ENCODE assay signal across 39 cellular contexts in the genomic region with DNA sequence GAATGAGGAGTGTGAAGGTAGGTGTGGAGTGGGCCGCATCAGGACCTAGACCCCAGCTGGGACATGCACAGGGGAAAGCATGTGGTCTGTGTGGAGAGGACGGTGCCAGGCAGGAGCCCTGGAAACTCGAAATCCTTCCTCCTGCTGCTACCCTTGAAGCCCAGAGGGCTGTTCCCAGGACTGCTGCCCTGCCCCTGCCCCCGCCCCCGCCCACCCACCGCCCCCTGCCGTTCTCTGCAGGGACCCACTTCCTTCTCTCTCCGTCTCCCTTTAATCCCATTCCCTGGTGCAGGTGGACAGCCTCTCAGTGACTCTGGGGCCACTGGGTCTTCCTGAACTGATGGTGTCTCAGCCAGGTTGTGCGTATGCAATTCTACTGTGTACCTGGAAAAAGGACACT. TPM values are rescaled to one million over a fixed set of nuclear protein-coding genes. Genes with fewer than 3 reads are reported as not detected.
"Had no signal": no experiment of that assay in that cellular context is flagged by ENCODE, and none has a peak within 500 bp of the region (broad histone marks: within the 10 kb centered on the region; RNA-seq: fewer than 3 reads in every experiment).

No MANE protein-coding gene starts in this region.

- H3K27ac ChIP-seq: ascending aorta, KMS-11, Peyer's patch, RWPE1, VCaP had no signal

- H3K4me2 ChIP-seq: KMS-11 had no signal

- DNase-seq: activated CD4-positive, alpha-beta T cell treated with anti-CD3 and anti-CD28 coated beads for 1 hour; activated CD4-positive, alpha-beta T cell treated with anti-CD3 and anti-CD28 coated beads, Interleukin-2, amount 10 ng/mL, durations not matched to agents 24 days and 14 days; activated CD4-positive, alpha-beta T cell treated with anti-CD3 and anti-CD28 coated beads, Interleukin-2, amount 50 U/mL, for 48 hours; activated CD4-positive, CD25-positive, alpha-beta regulatory T cell; activated CD8-positive, alpha-beta memory T cell treated with anti-CD3 and anti-CD28 coated beads for 24 hours; activated CD8-positive, alpha-beta memory T cell treated with anti-CD3 and anti-CD28 coated beads, Interleukin-2, amount 10 ng/mL, durations not matched to agents 7 days and 5 days; activated CD8-positive, alpha-beta memory T cell treated with anti-CD3 and anti-CD28 coated beads, Interleukin-2, amount 50 U/mL, for 48 hours; activated gamma-delta T cell; activated naive CD4-positive, alpha-beta T cell treated with Interleukin-2 at 50 U/mL for 16 hours; activated naive CD8-positive, alpha-beta T cell treated with anti-CD3 and anti-CD28 coated beads, Interleukin-2, amount 10 ng/mL, durations not matched to agents 7 days and 5 days; activated T-cell treated with anti-CD3 and anti-CD28 coated beads, Interleukin-2, amount 50 U/mL, for 48 hours; amygdala; MM.1S; MV-4-11; NCI-H1092; NCI-H1436 treated with DMSO at 0.1 percent for 48 hours; NCI-H1694 treated with DMSO at 0.1 percent for 48 hours; NCI-H2029; NCI-H345; NCI-H510A; NCI-H526; NCI-H748 treated with DMSO at 0.1 percent for 48 hours; NK-92 treated with Interleukin-12 subunit alpha and Interleukin-12 subunit beta, amount 100 ng/mL, for 24 hours; PC-3; Peyer's patch; Right ventricle myocardium superior; SW 1271; T-helper 1 cell; T-helper 2 cell; T-helper 9 cell had no signal

- H3K27me3 Mint-ChIP-seq: activated CD4-positive, alpha-beta T cell treated with anti-CD3 and anti-CD28 coated beads, Interleukin-2, amount 10 ng/mL, durations not matched to agents 24 days and 14 days; activated CD8-positive, alpha-beta memory T cell treated with anti-CD3 and anti-CD28 coated beads, Interleukin-2, amount 10 ng/mL, durations not matched to agents 7 days and 5 days; activated naive CD4-positive, alpha-beta T cell treated with anti-CD3 and anti-CD28 coated beads, Interleukin-2, amount 50 U/mL, for 24 hours; activated naive CD8-positive, alpha-beta T cell treated with anti-CD3 and anti-CD28 coated beads, Interleukin-2, amount 10 ng/mL, durations not matched to agents 7 days and 5 days had no signal

- H3K4me3 ChIP-seq: ascending aorta, Peyer's patch had no signal

- H3K9ac ChIP-seq: KMS-11 had no signal

- H3K4me1 ChIP-seq: ascending aorta, Peyer's patch had no signal

- H3K4me3 Mint-ChIP-seq: activated CD4-positive, alpha-beta T cell treated with anti-CD3 and anti-CD28 coated beads, Interleukin-2, amount 10 ng/mL, durations not matched to agents 24 days and 14 days; activated CD8-positive, alpha-beta memory T cell treated with anti-CD3 and anti-CD28 coated beads, Interleukin-2, amount 10 ng/mL, durations not matched to agents 7 days and 5 days; activated naive CD4-positive, alpha-beta T cell treated with anti-CD3 and anti-CD28 coated beads, Interleukin-2, amount 50 U/mL, for 24 hours; activated naive CD8-positive, alpha-beta T cell treated with anti-CD3 and anti-CD28 coated beads, Interleukin-2, amount 10 ng/mL, durations not matched to agents 7 days and 5 days had no signal

- ATAC-seq: activated CD8-positive, alpha-beta memory T cell treated with anti-CD3 and anti-CD28 coated beads, Interleukin-2, amount 10 ng/mL, durations not matched to agents 7 days and 5 days; PC-3 had no signal

- H3K27ac Mint-ChIP-seq: activated CD4-positive, alpha-beta T cell treated with anti-CD3 and anti-CD28 coated beads, Interleukin-2, amount 10 ng/mL, durations not matched to agents 24 days and 14 days; activated CD8-positive, alpha-beta memory T cell treated with anti-CD3 and anti-CD28 coated beads, Interleukin-2, amount 10 ng/mL, durations not matched to agents 7 days and 5 days; activated naive CD4-positive, alpha-beta T cell treated with anti-CD3 and anti-CD28 coated beads, Interleukin-2, amount 50 U/mL, for 24 hours; activated naive CD8-positive, alpha-beta T cell treated with anti-CD3 and anti-CD28 coated beads, Interleukin-2, amount 10 ng/mL, durations not matched to agents 7 days and 5 days; activated T-helper 2 cell treated with anti-CD3 and anti-CD28 coated beads, Interferon-gamma antibody, Interleukin-2, Interleukin-4, amounts not matched to agents 10 μg/mL and 5 μg/mL and 100 μg/mL, durations not matched to agents 14 hours and 24 hours and 36 hours had no signal

- H3K27me3 ChIP-seq: ascending aorta, Peyer's patch had no signal

- H3K9me3 Mint-ChIP-seq: activated CD4-positive, alpha-beta T cell treated with anti-CD3 and anti-CD28 coated beads, Interleukin-2, amount 10 ng/mL, durations not matched to agents 24 days and 14 days; activated naive CD4-positive, alpha-beta T cell treated with anti-CD3 and anti-CD28 coated beads, Interleukin-2, amount 50 U/mL, for 24 hours; activated naive CD8-positive, alpha-beta T cell treated with anti-CD3 and anti-CD28 coated beads, Interleukin-2, amount 10 ng/mL, durations not matched to agents 7 days and 5 days; activated T-helper 2 cell treated with anti-CD3 and anti-CD28 coated beads, Interferon-gamma antibody, Interleukin-2, Interleukin-4, amounts not matched to agents 10 μg/mL and 5 μg/mL and 100 μg/mL, durations not matched to agents 14 hours and 24 hours and 36 hours had no signal

- H3K9me3 ChIP-seq: ascending aorta, Peyer's patch had no signal

RNA-seq across cellular contexts. Expression of gene NRIP2, which starts 14.4 kb away (rescaled TPM):
- total RNA-seq: activated CD4-positive, alpha-beta T cell treated with anti-CD3 and anti-CD28 coated beads, Interleukin-2, amount 10 ng/mL, durations not matched to agents 24 days and 14 days; activated CD8-positive, alpha-beta memory T cell treated with anti-CD3 and anti-CD28 coated beads, Interleukin-2, amount 10 ng/mL, durations not matched to agents 7 days and 5 days; activated naive CD8-positive, alpha-beta T cell treated with anti-CD3 and anti-CD28 coated beads, Interleukin-2, amount 10 ng/mL, durations not matched to agents 7 days and 5 days; activated T-helper 2 cell treated with anti-CD3 and anti-CD28 coated beads, Interferon-gamma antibody, Interleukin-2, Interleukin-4, amounts not matched to agents 10 μg/mL and 5 μg/mL and 100 μg/mL, durations not matched to agents 14 hours and 24 hours and 36 hours; LHCN-M2; PC-3; Peyer's patch had no signal

RNA-seq across cellular contexts. Expression of gene TEX52, which starts 36.4 kb away (rescaled TPM):
- total RNA-seq: activated CD4-positive, alpha-beta T cell treated with anti-CD3 and anti-CD28 coated beads, Interleukin-2, amount 10 ng/mL, durations not matched to agents 24 days and 14 days; activated T-helper 2 cell treated with anti-CD3 and anti-CD28 coated beads, Interferon-gamma antibody, Interleukin-2, Interleukin-4, amounts not matched to agents 10 μg/mL and 5 μg/mL and 100 μg/mL, durations not matched to agents 14 hours and 24 hours and 36 hours; ascending aorta; cardiac septum; LHCN-M2; PC-3; Right ventricle myocardium superior had no signal
- polyA plus RNA-seq: adipose tissue had no signal

RNA-seq across cellular contexts. Expression of gene FOXM1, which starts 56.5 kb away (rescaled TPM):
- total RNA-seq: ascending aorta had no signal
